12 cellular contexts compared by ENCODE assay signal in the genomic region with DNA sequence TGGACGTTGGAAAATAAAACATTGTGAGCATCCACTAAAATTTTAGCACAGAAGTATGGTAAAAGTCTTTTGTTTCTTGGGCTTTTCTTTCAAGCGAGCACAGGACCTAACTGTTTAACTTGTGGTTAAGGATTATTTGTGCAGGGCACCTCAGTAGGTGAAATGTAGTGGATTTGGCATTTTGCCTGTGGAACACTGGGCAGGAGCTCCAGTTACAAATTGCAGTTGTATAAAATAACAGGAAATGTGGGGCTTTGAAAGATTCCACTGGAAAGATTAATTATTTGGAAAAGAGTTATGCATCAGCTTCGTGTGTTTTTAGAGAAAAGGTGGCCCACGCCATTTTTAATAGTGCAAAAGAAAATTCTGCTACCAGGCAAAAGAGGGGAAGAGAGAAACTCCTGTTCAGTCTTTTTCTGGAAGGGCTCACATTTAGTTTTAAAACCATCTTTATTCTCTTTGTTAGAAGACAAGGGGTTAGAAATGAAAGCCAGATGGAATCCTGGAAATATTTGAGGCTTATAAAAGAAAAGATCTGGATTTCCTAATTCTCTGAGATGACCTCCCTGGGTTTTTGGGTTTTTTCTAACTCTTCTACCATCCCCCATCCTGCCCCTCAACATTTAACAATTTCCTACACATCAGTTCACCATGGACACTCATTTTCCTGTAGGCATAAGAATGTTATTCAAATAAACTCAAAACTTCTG.
DNase-seq lines count a peak whose midpoint lies in the region; ATAC-seq and TF ChIP-seq lines count a peak whose summit lies in the region.
"Had no signal": no experiment of that assay in that cellular context is flagged by ENCODE, and none has a peak within 500 bp of the region (broad histone marks: within the 10 kb centered on the region; RNA-seq: fewer than 3 reads in every experiment).

No MANE protein-coding gene starts in this region.

- ATAC-seq in HG03175 (IDR thresholded peaks at IDR 0.05; ENCODE audit: unreplicated experiment) (no peak), GM18867 (IDR thresholded peaks at IDR 0.05; ENCODE audit: unreplicated experiment) (no peak), GM21528 (IDR thresholded peaks at IDR 0.05; ENCODE audit: low FRiP score, unreplicated experiment) (no peak)
- ATAC-seq: right cardiac atrium; stimulated activated naive CD8-positive, alpha-beta T cell treated with anti-CD3 and anti-CD28 coated beads, Interleukin-15, Interleukin-2, amounts not matched to agents 100 U/mL and 50 U/mL, for 24 hours had no signal

- peak overlapping the region; percentile 14 for H3K27ac ChIP-seq in SJCRH30

- TF ChIP-seq POLR2A in erythroblast (IDR thresholded peaks at IDR 0.05; ENCODE audit: low read length): no peak

- H3K9me3 ChIP-seq in SJCRH30 (replicated peaks): no peaks in the 10 kb centered on the region

- no peak for TF ChIP-seq CTCF in kidney epithelial cell (IDR thresholded peaks at IDR 0.05; ENCODE audit: insufficient read depth, low read length, poor library complexity, severe bottlenecking)

- DNase-seq in ACHN (peak; percentile 44), HT1080 (ENCODE audit: low read depth) (peak; percentile 86), SJCRH30 (peak; percentile 58 to 80), kidney epithelial cell (ENCODE audit: low read depth) (peak; percentile 61), erythroblast (lab: John Stamatoyannopoulos, UW) (no peak)
- DNase-seq: C1 segment of cervical spinal cord; right cardiac atrium; Right ventricle myocardium superior; stimulated activated naive CD8-positive, alpha-beta T cell treated with anti-CD3 and anti-CD28 coated beads, Interleukin-15, Interleukin-2, amounts not matched to agents 100 U/mL and 50 U/mL, for 24 hours had no signal

- H3K36me3 ChIP-seq in SJCRH30 (no peaks in the 10 kb centered on the region), kidney epithelial cell (ENCODE audit: control insufficient read depth, insufficient read depth, low read length) (no peaks in the 10 kb centered on the region)

- peaks cover 44% of the 10 kb centered on the region for H3K4me1 ChIP-seq in SJCRH30

- H3K4me3 ChIP-seq in SJCRH30: peak overlapping the region; percentile 4; the same call in 1 of the 2 replicates
- H3K4me3 ChIP-seq in kidney epithelial cell (ENCODE audit: low read depth, low read length): no peak overlapping the region

- in situ Hi-C loops in ACHN (cut with HindIII; ENCODE audit: low pct_ligation_motif_present, low pct_unique_long_range_greater_than_20kb, low sequenced_read_pairs): no loop called here

- no peaks in the 10 kb centered on the region for H3K27me3 ChIP-seq in SJCRH30
- no peaks in the 10 kb centered on the region for H3K27me3 ChIP-seq in kidney epithelial cell (ENCODE audit: control insufficient read depth, insufficient read depth, low read length)

Comparison
In these comparisons a context has a peak if more than half of its experiments do, and no peak if none do; other contexts are left out.
1. DNase-seq: peak in ACHN (single experiment), HT1080 (single experiment), SJCRH30 (2 of 2) and kidney epithelial cell (single experiment); none in erythroblast (0 of 2).